ENCODE assay signal across 10 cellular contexts in the genomic region with DNA sequence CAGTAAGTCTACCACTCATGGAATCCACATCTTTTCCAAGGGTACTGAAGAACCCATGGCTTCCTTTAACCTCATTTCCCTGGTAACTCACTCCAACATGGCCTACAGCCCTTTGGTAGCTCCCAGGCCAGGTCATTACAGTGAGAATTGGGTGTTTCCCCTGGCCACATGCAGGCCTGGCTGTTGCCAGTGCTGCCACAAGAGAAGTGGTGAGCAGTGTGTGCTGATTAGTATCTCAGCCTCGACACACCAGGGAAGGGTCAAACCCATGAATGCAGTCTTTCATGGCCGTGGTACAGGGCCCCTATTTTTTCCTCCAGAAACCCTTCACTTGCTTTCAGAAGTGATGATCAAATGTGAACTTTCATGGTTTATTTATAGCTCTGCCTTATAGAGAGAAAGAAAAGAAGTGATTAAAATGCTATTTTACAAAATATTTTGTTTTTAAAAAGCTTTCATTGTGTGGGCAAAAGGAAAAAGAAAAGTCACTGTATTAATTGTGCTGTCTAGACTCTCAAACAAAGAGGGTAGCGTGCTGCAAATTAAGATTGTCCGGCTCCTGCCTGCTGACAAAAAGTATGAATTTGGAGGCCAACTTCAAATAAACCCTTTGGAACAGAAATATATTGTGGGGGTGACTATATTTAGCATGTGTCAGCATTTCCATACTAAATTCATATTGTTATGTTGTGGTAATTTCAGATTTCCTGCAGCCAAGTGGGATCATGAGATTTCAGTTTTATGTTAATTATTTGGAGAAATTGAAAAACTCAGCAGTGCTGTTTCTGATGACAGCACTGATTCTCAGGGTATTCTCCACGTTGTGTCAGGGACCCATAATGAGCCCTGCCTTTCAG.
DNase-seq lines count a peak whose midpoint lies in the region; ATAC-seq, FAIRE-seq and TF ChIP-seq lines count a peak whose summit lies in the region.
"Had no signal": no experiment of that assay in that cellular context is flagged by ENCODE, and none has a peak within 500 bp of the region (broad histone marks: within the 10 kb centered on the region; RNA-seq: fewer than 3 reads in every experiment).

No MANE protein-coding gene starts in this region.

- H3K27me3 Mint-ChIP-seq in stimulated activated memory B cell treated with anti-CD40 and anti-IgM and Interleukin-4, amounts not matched to agents 10 μg/mL and 1 μg/mL and 100 μg/mL, for 72 hours = no peaks in the 10 kb centered on the region

- H3K4me1 Mint-ChIP-seq in stimulated activated memory B cell treated with anti-CD40 and anti-IgM and Interleukin-4, amounts not matched to agents 10 μg/mL and 1 μg/mL and 100 μg/mL, for 72 hours = peaks cover 10% of the 10 kb centered on the region

- H3K27me3 ChIP-seq in prostate gland (replicated peaks; ENCODE audit: insufficient read depth) = no peaks in the 10 kb centered on the region

- H3K36me3 ChIP-seq in prostate gland = no peaks in the 10 kb centered on the region

- H3K9me3 ChIP-seq in prostate gland = no peaks in the 10 kb centered on the region

- no peaks in the 10 kb centered on the region for H3K36me3 Mint-ChIP-seq in stimulated activated memory B cell treated with anti-CD40 and anti-IgM and Interleukin-4, amounts not matched to agents 10 μg/mL and 1 μg/mL and 100 μg/mL, for 72 hours

- TF ChIP-seq POLR2A in prostate gland (IDR thresholded peaks at IDR 0.05) = no peak

- intact Hi-C loops in prostate gland (cut with DNase I) = no loop called here

- H3K9me3 Mint-ChIP-seq in stimulated activated memory B cell treated with anti-CD40 and anti-IgM and Interleukin-4, amounts not matched to agents 10 μg/mL and 1 μg/mL and 100 μg/mL, for 72 hours = no peaks in the 10 kb centered on the region

- peak; percentile 90 for FAIRE-seq in GM19239 (lab: Jason Lieb, UNC)

- 73% methylated on average over 5 of the region's 5 CpGs for WGBS in prostate gland

- TF ChIP-seq CTCF in prostate gland (IDR thresholded peaks at IDR 0.05) = no peak

- ATAC-seq in HG02798 (IDR thresholded peaks at IDR 0.05; ENCODE audit: poor library complexity, unreplicated experiment) = peak; percentile 80
- ATAC-seq in stimulated activated memory B cell treated with anti-CD40 and anti-IgM and Interleukin-4, amounts not matched to agents 10 μg/mL and 1 μg/mL and 100 μg/mL, for 72 hours = peak; percentile 45

- no peak overlapping the region for H3K27ac ChIP-seq in prostate gland

- no peak overlapping the region for H3K27ac Mint-ChIP-seq in stimulated activated memory B cell treated with anti-CD40 and anti-IgM and Interleukin-4, amounts not matched to agents 10 μg/mL and 1 μg/mL and 100 μg/mL, for 72 hours

- peak; percentile 9 for DNase-seq in GM19239 (ENCODE audit: insufficient read length, low spot score)
- peak in 35 of 56 donors; percentile 3 to 64 (median 22) for DNase-seq in amygdala (lab: John Stamatoyannopoulos, UW)
- no peak for DNase-seq in prostate gland (ENCODE audit: low spot score)
- DNase-seq in SW480 (ENCODE audit: low spot score) = no peak
- no peak for DNase-seq in AG08396 (ENCODE audit: low spot score)
- DNase-seq in activated CD8-positive, alpha-beta memory T cell treated with anti-CD3 and anti-CD28 coated beads, Interleukin-2, amount 50 U/mL, for 48 hours = no peak
- DNase-seq: activated effector memory CD4-positive, alpha-beta T cell treated with anti-CD3 and anti-CD28 coated beads, Interleukin-2, amount 50 U/mL, for 16 hours; DND-41 had no signal

- no peak overlapping the region for H3K4me3 Mint-ChIP-seq in stimulated activated memory B cell treated with anti-CD40 and anti-IgM and Interleukin-4, amounts not matched to agents 10 μg/mL and 1 μg/mL and 100 μg/mL, for 72 hours

- H3K4me1 ChIP-seq in prostate gland (replicated peaks) = no peaks in the 10 kb centered on the region

- H3K4me3 ChIP-seq in prostate gland = no peak overlapping the region

Comparison
In these comparisons a context has a peak if more than half of its experiments do, and no peak if none do; other contexts are left out.
1. DNase-seq: peak in GM19239 (single experiment) and amygdala (35 of 56); none in prostate gland (single experiment), SW480 (single experiment), AG08396 (single experiment) and activated CD8-positive, alpha-beta memory T cell treated with anti-CD3 and anti-CD28 coated beads, Interleukin-2, amount 50 U/mL, for 48 hours (single experiment).